In the genomic region with DNA sequence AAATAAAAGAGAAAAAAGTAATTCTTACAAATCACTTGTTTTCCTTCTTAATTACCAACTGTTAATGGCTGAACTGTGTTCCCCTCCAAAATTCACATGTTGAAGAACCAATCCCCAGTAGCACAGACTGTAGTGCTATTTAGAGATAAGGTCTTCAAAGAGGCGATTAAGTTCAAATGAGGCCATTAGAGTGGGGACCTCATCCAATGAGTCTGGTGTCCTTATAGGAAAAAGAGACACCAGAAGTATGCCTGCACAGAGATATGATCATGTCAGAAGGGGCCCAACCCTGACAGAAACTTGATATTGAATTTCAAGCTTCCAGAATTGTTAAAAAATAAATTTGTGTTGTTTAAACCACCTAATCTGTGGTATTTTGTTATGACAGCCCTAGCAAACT, we compare ENCODE assay signal across 28 cellular contexts.
"Had no signal": no experiment of that assay in that cellular context is flagged by ENCODE, and none has a peak within 500 bp of the region (broad histone marks: within the 10 kb centered on the region; RNA-seq: fewer than 3 reads in every experiment).

No MANE protein-coding gene starts in this region.

- H3K27ac ChIP-seq: ascending aorta, breast epithelium, coronary artery, dorsolateral prefrontal cortex, esophagus muscularis mucosa, foreskin keratinocyte, gastrocnemius medialis had no signal

- H3K9me3 ChIP-seq: ascending aorta, breast epithelium, esophagus muscularis mucosa, gastrocnemius medialis, heart right ventricle had no signal

- ATAC-seq: activated naive CD4-positive, alpha-beta T cell treated with anti-CD3 and anti-CD28 coated beads, Interleukin-2, amount 50 U/mL, for 72 hours; activated T-cell treated with anti-CD3 and anti-CD28 coated beads, Interleukin-2, amount 50 U/mL, for 72 hours; foreskin keratinocyte; gastrocnemius medialis; T-helper 17 cell had no signal

- H3K36me3 ChIP-seq: breast epithelium, gastrocnemius medialis had no signal

- DNase-seq: activated CD4-positive, alpha-beta memory T cell treated with anti-CD3 and anti-CD28 coated beads, Interleukin-2, amount 10 ng/mL, durations not matched to agents 7 days and 5 days; activated CD4-positive, alpha-beta T cell treated with anti-CD3 and anti-CD28 coated beads for 1 hour; activated CD4-positive, alpha-beta T cell treated with anti-CD3 and anti-CD28 coated beads for 4 hours; activated CD4-positive, alpha-beta T cell treated with anti-CD3 and anti-CD28 coated beads, Interleukin-2, amount 10 ng/mL, durations not matched to agents 7 days and 5 days; activated CD4-positive, alpha-beta T cell treated with anti-CD3 and anti-CD28 coated beads, Interleukin-2, amount 50 U/mL, for 4 hours; activated CD8-positive, alpha-beta memory T cell treated with anti-CD3 and anti-CD28 coated beads, Interleukin-2, amount 50 U/mL, for 48 hours; activated gamma-delta T cell; activated naive CD4-positive, alpha-beta T cell; activated naive CD4-positive, alpha-beta T cell treated with anti-CD3 and anti-CD28 coated beads, Interleukin-2, amount 10 ng/mL, durations not matched to agents 7 days and 5 days; activated naive CD8-positive, alpha-beta T cell treated with anti-CD3 and anti-CD28 coated beads, Interleukin-2, amount 10 ng/mL, durations not matched to agents 7 days and 5 days; activated T-cell treated with anti-CD3 and anti-CD28 coated beads for 4 hours; activated T-cell treated with anti-CD3 and anti-CD28 coated beads, Interleukin-2, amount 50 U/mL, for 24 hours; activated T-cell treated with anti-CD3 and anti-CD28 coated beads, Interleukin-2, amount 50 U/mL, for 72 hours; dorsolateral prefrontal cortex; effector memory CD4-positive, alpha-beta T cell; endodermal cell; foreskin keratinocyte; gastrocnemius medialis; glutamatergic neuron; heart right ventricle; T-helper 1 cell; T-helper 17 cell; T1000 had no signal

- H3K4me1 ChIP-seq: ascending aorta, breast epithelium, esophagus muscularis mucosa, foreskin keratinocyte had no signal

- H3K27me3 ChIP-seq: ascending aorta, breast epithelium, dorsolateral prefrontal cortex, esophagus muscularis mucosa, foreskin keratinocyte, gastrocnemius medialis, heart right ventricle had no signal

- H3K4me3 ChIP-seq: ascending aorta, breast epithelium, coronary artery, dorsolateral prefrontal cortex, esophagus muscularis mucosa, gastrocnemius medialis, heart right ventricle had no signal
